2 cellular contexts compared by ENCODE assay signal in genomic region chr20:3661836-3662665, GRCh38.
TF ChIP-seq lines count a peak whose summit lies in the region.

No MANE protein-coding gene starts in this region.

TF ChIP-seq in HepG2, 621 proteins besides CTCF, POLR2A, EP300 and RAD21:
- TF ChIP-seq KLF11 (CRISPR knock-in tag; IDR thresholded peaks at IDR 0.05) (no peak), ZNF263 (CRISPR knock-in tag; IDR thresholded peaks at IDR 0.05) (0 out of 2 replicates have a peak, but pooled peaks have one; percentile 6), ZNF776 (CRISPR knock-in tag; IDR thresholded peaks at IDR 0.05) (0 out of 2 replicates have a peak, but pooled peaks have one; percentile 19)

TF ChIP-seq in SK-N-SH, 30 proteins besides CTCF, POLR2A, EP300 and RAD21:
- TF ChIP-seq TEAD4 (IDR thresholded peaks at IDR 0.05; ENCODE audit: borderline replicate concordance, insufficient read depth) (no peak), MEF2A (IDR thresholded peaks at IDR 0.05; ENCODE audit: borderline replicate concordance, low read depth) (no peak), GATA2 (CRISPR knock-in tag; IDR thresholded peaks at IDR 0.05) (no peak), TCF12 (IDR thresholded peaks at IDR 0.05) (no peak), ELF1 (IDR thresholded peaks at IDR 0.05) (no peak)
TF ChIP-seq in SK-N-SH: peak in this region for 0.
